Comparison of ENCODE assay signal across 19 cellular contexts in genomic region chr10:124067825-124068400, GRCh38. TPM values are rescaled to one million over a fixed set of nuclear protein-coding genes. Genes with fewer than 3 reads are reported as not detected.
DNase-seq lines count a peak whose midpoint lies in the region; FAIRE-seq and TF ChIP-seq lines count a peak whose summit lies in the region.
"Had no signal": no experiment of that assay in that cellular context is flagged by ENCODE, and none has a peak within 500 bp of the region (broad histone marks: within the 10 kb centered on the region; RNA-seq: fewer than 3 reads in every experiment).

No MANE protein-coding gene starts in this region.

- H3K4me1 Mint-ChIP-seq in CD14-positive monocyte = peaks cover 80% of the 10 kb centered on the region
- H3K4me1 Mint-ChIP-seq in nephron progenitor cell = peaks cover 76% of the 10 kb centered on the region

- H3K56ac ChIP-seq in H1 (replicated peaks; ENCODE audit: insufficient read length, low read depth, low read length) = no peak overlapping the region

- H2AK5ac ChIP-seq in H1 (ENCODE audit: low read depth, low read length) = 0 out of 2 replicates have a peak overlapping the region, but pooled peaks have one; percentile 28

- H3K9me3 Mint-ChIP-seq in CD14-positive monocyte = peaks cover 0 to 2% (median 0%) of the 10 kb centered on the region in 7 donors
- H3K9me3 Mint-ChIP-seq in nephron progenitor cell = no peaks in the 10 kb centered on the region

- H4K91ac ChIP-seq in H1 (replicated peaks; ENCODE audit: insufficient read length, low read length) = no peak overlapping the region

- peak overlapping the region; percentile 98 for H3K27ac ChIP-seq in OCI-LY1 (ENCODE audit: low read depth, low read length, poor library complexity, severe bottlenecking)
- no peak overlapping the region for H3K27ac ChIP-seq in H1 (ENCODE audit: low read depth, low read length)
- peak overlapping the region; percentile 20 to 72 (median 56) for H3K27ac ChIP-seq in transverse colon
- H3K27ac ChIP-seq: A549 had no signal

- H4K20me1 ChIP-seq in OCI-LY1 (ENCODE audit: insufficient read depth, low read length) (no peaks in the 10 kb centered on the region), H1 (replicated peaks in 1 of 2; ENCODE audit: control insufficient read depth in 1 of 2, insufficient read depth in 2 of 2, low read length in 2 of 2) (no peaks in the 10 kb centered on the region)

- 84% methylated on average over 14 of the region's 14 CpGs; no CpG with 5 or more reads in 1 of the 2 experiments for WGBS in H1 (ENCODE audit: extremely low coverage in 1 of 2, insufficient coverage in 1 of 2, insufficient read length in 1 of 2, insufficient replicate concordance in 2 of 2, low coverage in 1 of 2, low lambda C conversion rate in 2 of 2, missing lambda C conversion rate in 1 of 2), 2 experiments
- 83 to 100% methylated on average over 1 to 14 of the region's 14 CpGs for WGBS in transverse colon (ENCODE audit: low coverage in 1 of 2), 2 donors

- H2BK120ac ChIP-seq in H1 (replicated peaks; ENCODE audit: low read depth, low read length) = no peak overlapping the region

- TF ChIP-seq POLR2A in H1 (IDR thresholded peaks at IDR 0.05; ENCODE audit: control extremely low read depth in 1 of 2, low read depth in 2 of 2, low read length in 2 of 2) = no peak
- no peak for TF ChIP-seq POLR2A in transverse colon (IDR thresholded peaks at IDR 0.05)

- 0 out of 2 replicates have a peak overlapping the region, but pooled peaks have one; percentile 73 for H2BK15ac ChIP-seq in H1 (ENCODE audit: low read length)

- H3K9me3 ChIP-seq in OCI-LY1 (ENCODE audit: low read length) = no peaks in the 10 kb centered on the region
- no peaks in the 10 kb centered on the region for H3K9me3 ChIP-seq in H1 (ENCODE audit: insufficient read depth in 2 of 2, low read depth in 1 of 2, low read length in 1 of 2)
- no peaks in the 10 kb centered on the region for H3K9me3 ChIP-seq in transverse colon
- H3K9me3 ChIP-seq: A549 had no signal

- peaks cover 10% of the 10 kb centered on the region for H3F3A ChIP-seq in OCI-LY1 (ENCODE audit: insufficient read depth, low read length)

- H3K27me3 ChIP-seq in OCI-LY1 (ENCODE audit: insufficient read depth, low read length) = no peaks in the 10 kb centered on the region
- H3K27me3 ChIP-seq in H1 (replicated peaks in 1 of 4; ENCODE audit: control insufficient read depth in 3 of 4, extremely low read depth in 1 of 4, insufficient read depth in 3 of 4, low read length in 3 of 4) = no peaks in the 10 kb centered on the region
- peaks cover 20% of the 10 kb centered on the region for H3K27me3 ChIP-seq in transverse colon

- DNase-seq in CD14-positive monocyte (ENCODE audit: low spot score) (no peak), H1 (ENCODE audit: low read depth in 1 of 2, low spot score in 2 of 2) (no peak), transverse colon (no peak), nephron progenitor cell (no peak), NCI-H187 (lab: John Stamatoyannopoulos, UW) (no peak)
- no peak for DNase-seq in activated CD8-positive, alpha-beta memory T cell treated with anti-CD3 and anti-CD28 coated beads, Interleukin-2, amount 50 U/mL, for 48 hours
- DNase-seq: DMS79, NCI-H1105 treated with DMSO at 0.1 percent for 48 hours, NCI-H1694 treated with DMSO at 0.1 percent for 48 hours, NCI-H2107, NCI-H2227 treated with DMSO at 0.1 percent for 48 hours, NCI-H510A treated with DMSO at 0.1 percent for 48 hours, NCI-H774 had no signal

- H3K79me1 ChIP-seq in H1 (ENCODE audit: low read depth, low read length) = peaks cover 4% of the 10 kb centered on the region

- no peaks in the 10 kb centered on the region for H3K9me2 ChIP-seq in OCI-LY1 (ENCODE audit: low read depth, low read length)

- H2BK5ac ChIP-seq in H1 (ENCODE audit: low read depth, low read length) = no peak overlapping the region

- H3K36me3 ChIP-seq in OCI-LY1 (ENCODE audit: insufficient read depth, low read length) (no peaks in the 10 kb centered on the region), H1 (ENCODE audit: control insufficient read depth in 2 of 4, insufficient read depth in 4 of 4, low read length in 3 of 4) (no peaks in the 10 kb centered on the region), transverse colon (no peaks in the 10 kb centered on the region)

- no peak overlapping the region for H3K18ac ChIP-seq in H1 (ENCODE audit: extremely low read depth, low read length)

- TF ChIP-seq RAD21 in H1 (IDR thresholded peaks at IDR 0.05 in 1 of 2, conservative IDR thresholded peaks at IDR 0.05 in 1 of 2; ENCODE audit: low read depth in 2 of 2, low read length in 2 of 2) = no peak

- peak overlapping the region in 1 of 2 donors; percentile 53 for H3K4me3 Mint-ChIP-seq in CD14-positive monocyte
- H3K4me3 Mint-ChIP-seq in nephron progenitor cell = no peak overlapping the region

- H2BK20ac ChIP-seq in H1 (ENCODE audit: low read length) = peak overlapping the region; percentile 53; the same call in 1 of the 2 replicates

- intact Hi-C loops in CD14-positive monocyte (cut with micrococcal nuclease) = no loop called here
- intact Hi-C loops in transverse colon (cut with DNase I; ENCODE audit: low total_unique reads) = no loop called here

- H3K27ac Mint-ChIP-seq in CD14-positive monocyte (peak overlapping the region; percentile 84 to 97 (median 93)), nephron progenitor cell (no peak overlapping the region)

- H3K23me2 ChIP-seq in H1 (ENCODE audit: low read depth, low read length) = no peaks in the 10 kb centered on the region

- H3K14ac ChIP-seq in H1 (ENCODE audit: insufficient read length) = no peak overlapping the region

- H4K5ac ChIP-seq in H1 (ENCODE audit: insufficient read length, low read depth, low read length) = no peak overlapping the region

- TF ChIP-seq EP300 in H1 (IDR thresholded peaks at IDR 0.05; ENCODE audit: borderline replicate concordance in 1 of 2, low read depth in 2 of 2, low read length in 2 of 2) = no peak
- TF ChIP-seq EP300 in transverse colon (IDR thresholded peaks at IDR 0.05; ENCODE audit: low read depth) = no peak

- no peak overlapping the region for H3K23ac ChIP-seq in H1 (ENCODE audit: insufficient read length)

- POLR2A ChIA-PET in H1 (lab: Charles Lee; ENCODE audit: partially characterized antibody) = interaction anchor here (1.0 to 3.6 kb wide), 3 partner anchors 10 to 20 kb away, joined by 3 to 20 read pairs (median 5); no protein-coding TSS in a partner anchor

- H2BK12ac ChIP-seq in H1 (ENCODE audit: low read depth, low read length) = peak overlapping the region; percentile 10; the same call in 1 of the 2 replicates

- CTCF ChIA-PET in H1 (lab: Charles Lee; ENCODE audit: partially characterized antibody) = interaction anchor here (0.6 to 1.5 kb wide), 2 partner anchors 42 to 150 kb away, joined by 3 to 4 read pairs; no protein-coding TSS in a partner anchor

- no peaks in the 10 kb centered on the region for H3K79me2 ChIP-seq in OCI-LY1 (ENCODE audit: insufficient read depth, low read length)
- H3K79me2 ChIP-seq in H1 (ENCODE audit: control insufficient read depth in 1 of 2, insufficient read depth in 2 of 2, low read length in 2 of 2) = no peaks in the 10 kb centered on the region

- H3K4ac ChIP-seq in H1 (replicated peaks; ENCODE audit: insufficient read length, low read depth, low read length) = no peak overlapping the region

- no peak for FAIRE-seq in H1 (lab: Jason Lieb, UNC)
- FAIRE-seq: A549, D721Med, H54 had no signal

- peak overlapping the region; percentile 27; the same call in 1 of the 2 replicates for H3K9ac ChIP-seq in OCI-LY1 (ENCODE audit: low read length)
- H3K9ac ChIP-seq in H1 (replicated peaks in 1 of 4; ENCODE audit: extremely low read depth in 1 of 4, low read depth in 3 of 4, low read length in 3 of 4) = no peak overlapping the region

- peaks cover 64 to 81% of the 10 kb centered on the region in 2 donors for H3K36me3 Mint-ChIP-seq in CD14-positive monocyte
- no peaks in the 10 kb centered on the region for H3K36me3 Mint-ChIP-seq in nephron progenitor cell (ENCODE audit: low read depth)

- H3K27me3 Mint-ChIP-seq in CD14-positive monocyte (ENCODE audit: low read depth in 3 of 3) = peaks cover 3 to 13% (median 4%) of the 10 kb centered on the region in 3 donors
- peaks cover 14% of the 10 kb centered on the region for H3K27me3 Mint-ChIP-seq in nephron progenitor cell (ENCODE audit: low read depth, poor library complexity)

- H3K4me3 ChIP-seq in OCI-LY1 (ENCODE audit: low read depth, low read length, poor library complexity, severe bottlenecking) = no peak overlapping the region
- H3K4me3 ChIP-seq in H1 (ENCODE audit: extremely low read depth in 1 of 4, insufficient read depth in 2 of 4, low read depth in 3 of 4, low read length in 4 of 4) = no peak overlapping the region
- H3K4me3 ChIP-seq in transverse colon = no peak overlapping the region
- H3K4me3 ChIP-seq: A549 had no signal

- TF ChIP-seq CTCF in CD14-positive monocyte (IDR thresholded peaks at IDR 0.05) (no peak), OCI-LY1 (IDR thresholded peaks at IDR 0.05; ENCODE audit: low read length) (no peak), H1 (IDR thresholded peaks at IDR 0.05; ENCODE audit: control extremely low read depth in 1 of 3, insufficient read depth in 1 of 3, low read depth in 1 of 3, low read length in 3 of 3) (no peak), transverse colon (IDR thresholded peaks at IDR 0.05) (no peak), nephron progenitor cell (IDR thresholded peaks at IDR 0.05) (no peak)

- peaks cover 100% of the 10 kb centered on the region for H3K4me1 ChIP-seq in OCI-LY1 (ENCODE audit: insufficient read depth, low read length, severe bottlenecking)
- H3K4me1 ChIP-seq in H1 (replicated peaks in 1 of 4; ENCODE audit: control insufficient read depth in 3 of 4, insufficient read depth in 4 of 4, low read length in 3 of 4) = peaks cover 6 to 32% (median 26%) of the 10 kb centered on the region in 4 experiments
- H3K4me1 ChIP-seq in transverse colon = peaks cover 11 to 61% (median 19%) of the 10 kb centered on the region in 4 donors

- H2AFZ ChIP-seq in OCI-LY1 (ENCODE audit: low read length) (no peak overlapping the region), H1 (ENCODE audit: low read length) (no peak overlapping the region)

- in situ Hi-C loops in transverse colon (cut with MboI; ENCODE audit: low pct_ligation_motif_present in 1 of 4, low pct_unique_long_range_greater_than_20kb in 1 of 4, low sequenced_read_pairs in 3 of 4) = no loop called here

- peak overlapping the region; percentile 33; the same call in 1 of the 2 replicates for H3K4me2 ChIP-seq in OCI-LY1 (ENCODE audit: low read length)
- no peak overlapping the region for H3K4me2 ChIP-seq in H1 (ENCODE audit: insufficient read depth in 1 of 2, low read depth in 2 of 2, low read length in 2 of 2)
- H3K4me2 ChIP-seq: A549 had no signal

- H4K8ac ChIP-seq in H1 (ENCODE audit: extremely low read depth, insufficient read depth, low read length) = no peak overlapping the region

RNA-seq across cellular contexts. Expression of gene CHST15, which starts 25.5 kb away (rescaled TPM):
- polyA plus RNA-seq in CD14-positive monocyte (10 to 100 TPM; 54.4 to 87.5 TPM), H1 (2011; rRNA removed) (7.4 and 8.8 TPM in 2 replicates)
- total RNA-seq in H1 (2021; fragmentation: NEBNext Ultra II Directional; extraction: Animal tissue kit (Norgen Biotek cat#: 25700)) = 9.1 and 9.4 TPM in 2 replicates
- polyA plus RNA-seq in H1 (2011; cell fraction: cytosol; rRNA removed) = 6.8 TPM
- polyA plus RNA-seq in H1 (2011; cell fraction: nucleus; rRNA removed) = 9.3 TPM
- 5.7 to 7.3 TPM (median 6.0 TPM) in 4 replicates for polyA plus RNA-seq in H1 (2012, experiment 1 of 2)
- 2.3 TPM for polyA plus RNA-seq in H1 (2012, experiment 2 of 2)
- 4.7 TPM for polyA plus RNA-seq in H1 (2013, experiment 1 of 2)
- polyA plus RNA-seq in H1 (2013, experiment 2 of 2) = 5.0 TPM
- 17.4 and 19.5 TPM in 2 replicates for polyA minus RNA-seq in H1 (2011; rRNA and poly(A)+ RNA removed)
- polyA minus RNA-seq in H1 (2011; cell fraction: cytosol; rRNA and poly(A)+ RNA removed) = 7.5 TPM
- 15.1 TPM for polyA minus RNA-seq in H1 (2011; cell fraction: nucleus; rRNA and poly(A)+ RNA removed)
- 10 to 100 TPM in 3 of 4 donors, 1 to 10 TPM in 1; 10.0 to 25.4 (median 16.0) TPM for total RNA-seq in transverse colon
- total RNA-seq: HT-29, SK-MEL-5 had no signal
